In genomic region chr3:69367586-69367985, GRCh38 we compare ENCODE assay signal across 20 cellular contexts. TPM values are rescaled to one million over a fixed set of nuclear protein-coding genes. Genes with fewer than 3 reads are reported as not detected.
DNase-seq lines count a peak whose midpoint lies in the region; ATAC-seq and TF ChIP-seq lines count a peak whose summit lies in the region.
"Had no signal": no experiment of that assay in that cellular context is flagged by ENCODE, and none has a peak within 500 bp of the region (broad histone marks: within the 10 kb centered on the region; RNA-seq: fewer than 3 reads in every experiment).

No MANE protein-coding gene starts in this region.

- H3K79me2 ChIP-seq in MM.1S (ENCODE audit: low read length) (no peaks in the 10 kb centered on the region), mammary epithelial cell (ENCODE audit: insufficient read depth, low read length) (peaks cover 39% of the 10 kb centered on the region)

- intact Hi-C loops in mammary epithelial cell (cut with micrococcal nuclease): no loop called here

- H3K4me2 ChIP-seq in MM.1S (ENCODE audit: low read depth, low read length) (peak overlapping the region; percentile 10; the same call in 1 of the 2 replicates), mammary epithelial cell (ENCODE audit: insufficient read depth, low read depth, low read length) (no peak overlapping the region)
- H3K4me2 ChIP-seq: PC-9, SK-N-SH had no signal

- peak overlapping the region; percentile 76 to 85 (median 77) for H3K4me3 Mint-ChIP-seq in immature natural killer cell
- no peak overlapping the region for H3K4me3 Mint-ChIP-seq in stimulated activated effector memory CD8-positive, alpha-beta T cell treated with anti-CD3 and anti-CD28 coated beads, Interleukin-12 subunit alpha, Interleukin-12 subunit beta, amount 100 ng/mL, for 72 hours

- DNase-seq in MM.1S (no peak), mammary epithelial cell (no peak), immature natural killer cell (no peak), NCI-H1105 (lab: John Stamatoyannopoulos, UW) (no peak)
- no peak for DNase-seq in stimulated activated effector memory CD8-positive, alpha-beta T cell treated with anti-CD3 and anti-CD28 coated beads, Interleukin-12 subunit alpha, Interleukin-12 subunit beta, amount 100 ng/mL, for 72 hours (ENCODE audit: low spot score in 2 of 2)
- DNase-seq in activated effector memory CD4-positive, alpha-beta T cell treated with Interleukin-2 at 50 U/mL for 16 hours: no peak
- DNase-seq: Calu3, DMS153, IMR-90, NCI-H1417 treated with DMSO at 0.1 percent for 48 hours, NCI-H187, NCI-H446 treated with DMSO at 0.1 percent for 48 hours, NCI-H526 treated with DMSO at 0.1 percent for 48 hours, PC-9, SIG-M5, SK-N-SH had no signal

- H3K9me2 ChIP-seq in MM.1S (replicated peaks; ENCODE audit: insufficient read depth, low read length): no peaks in the 10 kb centered on the region
- H3K9me2 ChIP-seq: SK-N-SH had no signal

- ATAC-seq in stimulated activated effector memory CD8-positive, alpha-beta T cell treated with anti-CD3 and anti-CD28 coated beads, Interleukin-12 subunit alpha, Interleukin-12 subunit beta, amount 100 ng/mL, for 72 hours: no peak
- no peak for ATAC-seq in GM19463 (IDR thresholded peaks at IDR 0.05; ENCODE audit: unreplicated experiment)

- no peaks in the 10 kb centered on the region for H3K36me3 ChIP-seq in MM.1S (replicated peaks; ENCODE audit: insufficient read depth, low read length)
- H3K36me3 ChIP-seq in mammary epithelial cell (ENCODE audit: insufficient read depth, low read length): no peaks in the 10 kb centered on the region

- H3F3A ChIP-seq in MM.1S (ENCODE audit: insufficient read depth, low read length): peaks cover 16% of the 10 kb centered on the region

- peaks cover 0 to 4% (median 1%) of the 10 kb centered on the region in 3 donors for H3K27me3 Mint-ChIP-seq in immature natural killer cell (ENCODE audit: low read depth in 3 of 3)

- H3K27ac ChIP-seq in MM.1S (ENCODE audit: low read length): peak overlapping the region; percentile 56; the same call in 1 of the 2 replicates
- peak overlapping the region; percentile 55 for H3K27ac ChIP-seq in mammary epithelial cell (ENCODE audit: insufficient read depth, low read depth, low read length)
- H3K27ac ChIP-seq: C4-2B, KMS-11, PC-9 had no signal

- peaks cover 39% of the 10 kb centered on the region for H3K4me1 ChIP-seq in MM.1S (ENCODE audit: low read length)
- H3K4me1 ChIP-seq in mammary epithelial cell (ENCODE audit: insufficient read depth, low read length): peaks cover 65% of the 10 kb centered on the region

- no peaks in the 10 kb centered on the region for H4K20me1 ChIP-seq in MM.1S (ENCODE audit: insufficient read depth, low read length)
- H4K20me1 ChIP-seq in mammary epithelial cell (ENCODE audit: insufficient read depth, low read length): no peaks in the 10 kb centered on the region

- no peaks in the 10 kb centered on the region for H3K9me3 Mint-ChIP-seq in immature natural killer cell
- no peaks in the 10 kb centered on the region for H3K9me3 Mint-ChIP-seq in stimulated activated effector memory CD8-positive, alpha-beta T cell treated with anti-CD3 and anti-CD28 coated beads, Interleukin-12 subunit alpha, Interleukin-12 subunit beta, amount 100 ng/mL, for 72 hours
- H3K9me3 Mint-ChIP-seq: CD8-positive, alpha-beta memory T cell had no signal

- in situ Hi-C loops in mammary epithelial cell (cut with MboI; ENCODE audit: low sequenced_read_pairs in 2 of 2): no loop called here

- H3K4me3 ChIP-seq in MM.1S (ENCODE audit: low read length): no peak overlapping the region
- H3K4me3 ChIP-seq in mammary epithelial cell (replicated peaks in 1 of 3; ENCODE audit: insufficient read depth in 1 of 3, low read depth in 2 of 3, low read length in 3 of 3): no peak overlapping the region
- H3K4me3 ChIP-seq: PC-9 had no signal

- H2AFZ ChIP-seq in MM.1S (ENCODE audit: low read length) (no peak overlapping the region), mammary epithelial cell (ENCODE audit: low read depth, low read length) (no peak overlapping the region)
- H2AFZ ChIP-seq: PC-9 had no signal

- dilution Hi-C loops in mammary epithelial cell (cut with HindIII; ENCODE audit: low sequenced_read_pairs): no loop called here

- no TSS peak for BruUV-seq in mammary epithelial cell (replicated peaks; lab: Mats Ljungman, UMichigan)

- CTCF ChIA-PET in mammary epithelial cell (lab: Charles Lee; ENCODE audit: low non-redundant PET): no interaction called here

- H3K4me1 Mint-ChIP-seq in immature natural killer cell: peaks cover 60 to 73% of the 10 kb centered on the region in 2 donors
- H3K4me1 Mint-ChIP-seq in stimulated activated effector memory CD8-positive, alpha-beta T cell treated with anti-CD3 and anti-CD28 coated beads, Interleukin-12 subunit alpha, Interleukin-12 subunit beta, amount 100 ng/mL, for 72 hours: peaks cover 25% of the 10 kb centered on the region

- peaks cover 0 to 5% (median 4%) of the 10 kb centered on the region in 3 donors for H3K36me3 Mint-ChIP-seq in immature natural killer cell
- no peaks in the 10 kb centered on the region for H3K36me3 Mint-ChIP-seq in stimulated activated effector memory CD8-positive, alpha-beta T cell treated with anti-CD3 and anti-CD28 coated beads, Interleukin-12 subunit alpha, Interleukin-12 subunit beta, amount 100 ng/mL, for 72 hours
- H3K36me3 Mint-ChIP-seq: CD8-positive, alpha-beta memory T cell had no signal

- H3K9me3 ChIP-seq in MM.1S (replicated peaks; ENCODE audit: insufficient read depth, low read length): no peaks in the 10 kb centered on the region
- H3K9me3 ChIP-seq in mammary epithelial cell (replicated peaks; ENCODE audit: insufficient read depth, low read length): no peaks in the 10 kb centered on the region
- H3K9me3 ChIP-seq: SK-N-SH had no signal

- H3K9ac ChIP-seq in MM.1S (ENCODE audit: low read length) (no peak overlapping the region), mammary epithelial cell (ENCODE audit: insufficient read depth, low read length) (no peak overlapping the region)
- H3K9ac ChIP-seq: KMS-11, SK-N-SH had no signal

- TF ChIP-seq CTCF in MM.1S (IDR thresholded peaks at IDR 0.05; ENCODE audit: low read length) (no peak), mammary epithelial cell (conservative IDR thresholded peaks at IDR 0.05 in 1 of 2, IDR thresholded peaks at IDR 0.05 in 1 of 2; ENCODE audit: extremely low read depth in 1 of 2, insufficient read depth in 1 of 2, low read depth in 1 of 2, low read length in 2 of 2) (no peak)

- peak overlapping the region in 5 of 6 donors; percentile 55 to 90 (median 75) for H3K27ac Mint-ChIP-seq in immature natural killer cell
- peak overlapping the region; percentile 13 for H3K27ac Mint-ChIP-seq in stimulated activated effector memory CD8-positive, alpha-beta T cell treated with anti-CD3 and anti-CD28 coated beads, Interleukin-12 subunit alpha, Interleukin-12 subunit beta, amount 100 ng/mL, for 72 hours

- 74% methylated on average over 3 of the region's 3 CpGs for WGBS in mammary epithelial cell (ENCODE audit: low coverage, missing lambda C conversion rate)

- H3K27me3 ChIP-seq in MM.1S (replicated peaks; ENCODE audit: insufficient read depth, low read length) (no peaks in the 10 kb centered on the region), mammary epithelial cell (ENCODE audit: insufficient read depth, low read length) (no peaks in the 10 kb centered on the region)

RNA-seq across cellular contexts. Expression of gene FRMD4B, which starts 18.3 kb away (rescaled TPM):
- total RNA-seq in mammary epithelial cell: 10 to 100 TPM; 42.0 to 64.1 TPM
- polyA plus RNA-seq in mammary epithelial cell (26.5 TPM), immature natural killer cell (10 to 100 TPM in 1 of 3 donors, 1 to 10 TPM in 2; 1.3 to 16.1 (median 5.4) TPM)
- polyA minus RNA-seq in mammary epithelial cell: 91.6 TPM
